8 cellular contexts compared by ENCODE assay signal in the genomic region with DNA sequence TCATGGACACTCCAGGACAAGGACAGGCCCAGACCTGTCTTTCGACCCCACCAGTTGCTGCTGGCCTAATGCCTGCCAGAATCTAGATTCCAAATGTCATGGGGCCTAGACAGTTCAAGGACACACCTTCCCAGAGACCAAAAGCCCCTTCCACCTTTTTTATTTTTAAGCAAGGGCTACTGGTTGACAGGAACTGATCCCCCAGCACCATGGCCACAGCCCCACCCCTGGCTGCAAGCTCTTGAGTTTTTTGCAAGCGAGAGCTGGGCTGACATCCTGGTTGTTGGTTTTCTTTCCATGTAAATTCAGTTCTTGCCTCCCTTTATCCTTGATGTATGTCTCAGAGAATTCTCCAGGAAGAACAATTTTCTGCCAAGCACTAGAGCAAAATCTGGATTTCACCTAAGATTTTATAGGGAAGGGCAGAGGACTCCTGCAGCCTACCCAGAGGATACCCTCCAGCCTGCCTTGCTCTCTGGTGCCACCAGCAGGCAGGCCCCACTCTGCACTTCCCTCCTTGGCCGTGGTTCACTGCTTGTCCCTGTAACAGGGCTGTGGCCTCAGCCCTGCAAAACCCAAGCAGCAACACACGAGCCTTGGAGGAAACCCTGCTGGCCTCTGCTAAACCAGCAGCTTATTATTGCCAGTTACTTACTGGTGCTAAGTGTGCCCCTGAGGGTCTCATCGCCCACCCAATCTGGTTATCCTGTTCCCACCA.
DNase-seq lines count a peak whose midpoint lies in the region; ATAC-seq and TF ChIP-seq lines count a peak whose summit lies in the region.

No MANE protein-coding gene starts in this region.

- no peak overlapping the region for H3K27ac Mint-ChIP-seq in activated CD8-positive, alpha-beta memory T cell treated with anti-CD3 and anti-CD28 coated beads, Interleukin-2, amount 10 ng/mL, durations not matched to agents 7 days and 5 days

- H3K36me3 ChIP-seq in H7 (replicated peaks; ENCODE audit: control insufficient read depth, insufficient read depth, low read length) (no peaks in the 10 kb centered on the region), right atrium auricular region (no peaks in the 10 kb centered on the region)

- H3K27ac ChIP-seq in right atrium auricular region: no peak overlapping the region

- no peak overlapping the region for H3K4me3 ChIP-seq in H7 (ENCODE audit: insufficient read depth, low read depth, low read length)
- H3K4me3 ChIP-seq in right atrium auricular region: no peak overlapping the region

- H3K36me3 Mint-ChIP-seq in activated CD8-positive, alpha-beta memory T cell treated with anti-CD3 and anti-CD28 coated beads, Interleukin-2, amount 10 ng/mL, durations not matched to agents 7 days and 5 days: no peaks in the 10 kb centered on the region

- no peaks in the 10 kb centered on the region for H3K9me3 ChIP-seq in right atrium auricular region

- no peak overlapping the region for H3K4me3 Mint-ChIP-seq in activated CD8-positive, alpha-beta memory T cell treated with anti-CD3 and anti-CD28 coated beads, Interleukin-2, amount 10 ng/mL, durations not matched to agents 7 days and 5 days

- peaks cover 12% of the 10 kb centered on the region for H3K4me1 Mint-ChIP-seq in activated CD8-positive, alpha-beta memory T cell treated with anti-CD3 and anti-CD28 coated beads, Interleukin-2, amount 10 ng/mL, durations not matched to agents 7 days and 5 days

- peaks cover 0 to 11% of the 10 kb centered on the region in 2 donors for H3K4me1 ChIP-seq in right atrium auricular region

- ATAC-seq in activated CD8-positive, alpha-beta memory T cell treated with anti-CD3 and anti-CD28 coated beads, Interleukin-2, amount 10 ng/mL, durations not matched to agents 7 days and 5 days: no peak
- no peak for ATAC-seq in GM21737 (IDR thresholded peaks at IDR 0.05; ENCODE audit: unreplicated experiment)

- H3K9me3 Mint-ChIP-seq in activated CD8-positive, alpha-beta memory T cell treated with anti-CD3 and anti-CD28 coated beads, Interleukin-2, amount 10 ng/mL, durations not matched to agents 7 days and 5 days (ENCODE audit: low read depth): no peaks in the 10 kb centered on the region

- H3K27me3 Mint-ChIP-seq in activated CD8-positive, alpha-beta memory T cell treated with anti-CD3 and anti-CD28 coated beads, Interleukin-2, amount 10 ng/mL, durations not matched to agents 7 days and 5 days: no peaks in the 10 kb centered on the region

- TF ChIP-seq CTCF in right atrium auricular region (IDR thresholded peaks at IDR 0.05): peak; percentile 45 to 66

- H3K27me3 ChIP-seq in H7 (ENCODE audit: control insufficient read depth, insufficient read depth, low read length) (no peaks in the 10 kb centered on the region), right atrium auricular region (no peaks in the 10 kb centered on the region)

- DNase-seq in AG08396 (ENCODE audit: low spot score) (peak; percentile 70), H7 (peak; percentile 92), right atrium auricular region (ENCODE audit: low spot score) (peak; percentile 83), superior temporal gyrus (ENCODE audit: extremely low spot score) (peak; percentile 53), GM19238 (ENCODE audit: insufficient read length, low spot score) (no peak), NCI-H2107 treated with DMSO at 0.1 percent for 48 hours (lab: John Stamatoyannopoulos, UW; ENCODE audit: unreplicated experiment) (no peak)
- DNase-seq in activated CD8-positive, alpha-beta memory T cell treated with anti-CD3 and anti-CD28 coated beads, Interleukin-2, amount 10 ng/mL, durations not matched to agents 7 days and 5 days: peak; percentile 40

- CTCF ChIA-PET in activated CD8-positive, alpha-beta memory T cell treated with anti-CD3 and anti-CD28 coated beads, Interleukin-2, amount 10 ng/mL, durations not matched to agents 7 days and 5 days (lab: Charles Lee): no interaction called here

Comparison
In these comparisons a context has a peak if more than half of its experiments do, and no peak if none do; other contexts are left out.
1. DNase-seq: peak in AG08396 (single experiment), H7 (single experiment), activated CD8-positive, alpha-beta memory T cell treated with anti-CD3 and anti-CD28 coated beads, Interleukin-2, amount 10 ng/mL, durations not matched to agents 7 days and 5 days (single experiment), right atrium auricular region (single experiment) and superior temporal gyrus (single experiment); none in GM19238 (single experiment) and NCI-H2107 treated with DMSO at 0.1 percent for 48 hours (single experiment).